In the genomic region with DNA sequence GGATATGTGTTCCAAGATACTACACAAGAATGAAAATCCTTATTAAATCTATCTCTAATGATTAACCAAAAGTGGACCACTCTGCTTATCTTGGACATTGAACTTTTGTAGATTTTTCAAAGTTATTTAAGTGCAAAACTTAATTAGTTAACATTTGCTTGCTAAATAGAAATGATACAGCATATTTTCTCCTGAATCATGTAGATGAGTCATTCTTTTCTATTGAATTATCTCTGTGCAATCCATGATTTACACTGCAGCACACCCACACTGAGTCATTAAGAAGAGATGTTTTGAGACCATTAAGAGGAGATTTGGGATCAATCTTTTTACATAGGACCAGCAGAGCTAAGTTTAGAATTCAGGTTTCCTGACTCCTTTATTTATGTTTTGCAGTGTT, we compare ENCODE assay signal across 10 cellular contexts.
DNase-seq lines count a peak whose midpoint lies in the region; ATAC-seq, FAIRE-seq and TF ChIP-seq lines count a peak whose summit lies in the region.
"Had no signal": no experiment of that assay in that cellular context is flagged by ENCODE, and none has a peak within 500 bp of the region (broad histone marks: within the 10 kb centered on the region; RNA-seq: fewer than 3 reads in every experiment).

No MANE protein-coding gene starts in this region.

- CTCF ChIA-PET in HEK293 (lab: Yijun Ruan, JAX), result interaction anchor here (0.6 kb wide), 2 partner anchors 530 to 740 kb away, joined by 4 to 5 read pairs; no protein-coding TSS in a partner anchor

- H3K9me3 ChIP-seq in HEK293 (ENCODE audit: control insufficient read depth, insufficient read depth, low read depth, low read length), result no peaks in the 10 kb centered on the region

- POLR2A ChIA-PET in HEK293 (lab: Yijun Ruan, JAX), result interaction anchor here (1.0 kb wide), 1 partner anchor 44 kb away, joined by 3 read pairs; the partner anchor contains the start of genes COX15 and CUTC

- no peak for ATAC-seq in GM19397 (IDR thresholded peaks at IDR 0.05; ENCODE audit: unreplicated experiment)
- ATAC-seq in GM19351 (IDR thresholded peaks at IDR 0.05; ENCODE audit: unreplicated experiment), result no peak

- peaks cover 13% of the 10 kb centered on the region for H3K4me1 ChIP-seq in HEK293 (ENCODE audit: control insufficient read depth, insufficient read depth, low read length)

- FAIRE-seq in TTC549 (lab: Jason Lieb, UNC), result peak; percentile 81

- DNase-seq in glomerular visceral epithelial cell (ENCODE audit: extremely low spot score) (peak; percentile 47), superior temporal gyrus (ENCODE audit: extremely low spot score) (peak; percentile 17), NCI-H1417 (lab: John Stamatoyannopoulos, UW) (no peak), NAMALWA (ENCODE audit: low spot score) (no peak)
- DNase-seq: activated CD4-positive, CD25-positive, alpha-beta regulatory T cell; NCI-H2081 treated with DMSO at 0.1 percent for 48 hours had no signal

- H3K27ac ChIP-seq in HEK293 (ENCODE audit: extremely low read depth, low read depth, low read length), result no peak overlapping the region

- TF ChIP-seq CTCF in HEK293 (tag by site-specific recombination; IDR thresholded peaks at IDR 0.05), result no peak

- no peak overlapping the region for H3K4me3 ChIP-seq in HEK293 (ENCODE audit: low read depth, low read length)

- no peaks in the 10 kb centered on the region for H3K36me3 ChIP-seq in HEK293 (ENCODE audit: control insufficient read depth in 2 of 2, insufficient read depth in 1 of 2, low read length in 2 of 2)

TF ChIP-seq in HEK293, 187 proteins besides CTCF, POLR2A, EP300 and RAD21 (continues in another document):
- TF ChIP-seq ZFP41 (tag by site-specific recombination; IDR thresholded peaks at IDR 0.05; ENCODE audit: borderline replicate concordance) (no peak), ZNF16 (tag by site-specific recombination; IDR thresholded peaks at IDR 0.05; ENCODE audit: low read depth) (no peak), ZNF677 (tag by site-specific recombination; IDR thresholded peaks at IDR 0.05) (no peak), ZNF660 (tag by site-specific recombination; IDR thresholded peaks at IDR 0.05) (peak; percentile 44; the same call in 1 of the 2 replicates), ZNF558 (tag by site-specific recombination; IDR thresholded peaks at IDR 0.05) (no peak), ZBTB48 (tag by site-specific recombination; IDR thresholded peaks at IDR 0.05) (no peak), ZNF621 (tag by site-specific recombination; IDR thresholded peaks at IDR 0.05) (no peak), ZNF18 (tag by site-specific recombination; IDR thresholded peaks at IDR 0.05) (no peak), ZNF121 (tag by site-specific recombination; IDR thresholded peaks at IDR 0.05) (no peak), ZNF184 (tag by site-specific recombination; IDR thresholded peaks at IDR 0.05) (peak; percentile 15; the same call in 1 of the 2 replicates), ZNF514 (tag by site-specific recombination; IDR thresholded peaks at IDR 0.05) (no peak), ZNF274 (IDR thresholded peaks at IDR 0.05; ENCODE audit: low read length) (no peak), ZNF274 (tag by site-specific recombination; IDR thresholded peaks at IDR 0.05; ENCODE audit: borderline replicate concordance) (no peak), ZNF549 (tag by site-specific recombination; IDR thresholded peaks at IDR 0.05) (no peak), ZFHX2 (tag by site-specific recombination; conservative IDR thresholded peaks at IDR 0.05) (0 out of 2 replicates have a peak, but pooled peaks have one; percentile 28), WT1 (tag by site-specific recombination; IDR thresholded peaks at IDR 0.05) (no peak), OSR2 (tag by site-specific recombination; IDR thresholded peaks at IDR 0.05) (no peak), SP7 (tag by site-specific recombination; IDR thresholded peaks at IDR 0.05) (peak; percentile 44; the same call in 1 of the 2 replicates), KLF10 (tag by site-specific recombination; IDR thresholded peaks at IDR 0.05) (peak; percentile 68), ZNF747 (tag by site-specific recombination; IDR thresholded peaks at IDR 0.05) (no peak), ZNF555 (tag by site-specific recombination; conservative IDR thresholded peaks at IDR 0.05) (no peak), ZBTB17 (tag by site-specific recombination; IDR thresholded peaks at IDR 0.05) (peak; percentile 28; the same call in 1 of the 2 replicates), ZSCAN16 (tag by site-specific recombination; IDR thresholded peaks at IDR 0.05) (no peak), YY2 (tag by site-specific recombination; IDR thresholded peaks at IDR 0.05) (no peak), ZNF169 (tag by site-specific recombination; IDR thresholded peaks at IDR 0.05) (no peak), MYNN (tag by site-specific recombination; IDR thresholded peaks at IDR 0.05; ENCODE audit: borderline replicate concordance) (no peak), TRIM28 (IDR thresholded peaks at IDR 0.05; ENCODE audit: borderline replicate concordance, low read length) (no peak), ZNF791 (tag by site-specific recombination; IDR thresholded peaks at IDR 0.05) (no peak)
- TF ChIP-seq, protein P1, sequence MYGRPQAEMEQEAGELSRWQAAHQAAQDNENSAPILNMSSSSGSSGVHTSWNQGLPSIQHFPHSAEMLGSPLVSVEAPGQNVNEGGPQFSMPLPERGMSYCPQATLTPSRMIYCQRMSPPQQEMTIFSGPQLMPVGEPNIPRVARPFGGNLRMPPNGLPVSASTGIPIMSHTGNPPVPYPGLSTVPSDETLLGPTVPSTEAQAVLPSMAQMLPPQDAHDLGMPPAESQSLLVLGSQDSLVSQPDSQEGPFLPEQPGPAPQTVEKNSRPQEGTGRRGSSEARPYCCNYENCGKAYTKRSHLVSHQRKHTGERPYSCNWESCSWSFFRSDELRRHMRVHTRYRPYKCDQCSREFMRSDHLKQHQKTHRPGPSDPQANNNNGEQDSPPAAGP (tag by site-specific recombination; IDR thresholded peaks at IDR 0.05), result no peak
- TF ChIP-seq, protein P2, sequence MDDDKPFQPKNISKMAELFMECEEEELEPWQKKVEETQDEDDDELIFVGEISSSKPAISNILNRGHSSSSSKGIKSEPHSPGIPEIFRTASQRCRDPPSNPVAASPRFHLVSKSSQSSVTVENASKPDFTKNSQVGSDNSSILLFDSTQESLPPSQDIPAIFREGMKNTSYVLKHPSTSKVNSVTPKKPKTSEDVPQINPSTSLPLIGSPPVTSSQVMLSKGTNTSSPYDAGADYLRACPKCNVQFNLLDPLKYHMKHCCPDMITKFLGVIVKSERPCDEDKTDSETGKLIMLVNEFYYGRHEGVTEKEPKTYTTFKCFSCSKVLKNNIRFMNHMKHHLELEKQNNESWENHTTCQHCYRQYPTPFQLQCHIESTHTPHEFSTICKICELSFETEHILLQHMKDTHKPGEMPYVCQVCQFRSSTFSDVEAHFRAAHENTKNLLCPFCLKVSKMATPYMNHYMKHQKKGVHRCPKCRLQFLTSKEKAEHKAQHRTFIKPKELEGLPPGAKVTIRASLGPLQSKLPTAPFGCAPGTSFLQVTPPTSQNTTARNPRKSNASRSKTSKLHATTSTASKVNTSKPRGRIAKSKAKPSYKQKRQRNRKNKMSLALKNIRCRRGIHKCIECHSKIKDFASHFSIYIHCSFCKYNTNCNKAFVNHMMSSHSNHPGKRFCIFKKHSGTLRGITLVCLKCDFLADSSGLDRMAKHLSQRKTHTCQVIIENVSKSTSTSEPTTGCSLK (tag by site-specific recombination; IDR thresholded peaks at IDR 0.05), result no peak
- TF ChIP-seq, protein P3, sequence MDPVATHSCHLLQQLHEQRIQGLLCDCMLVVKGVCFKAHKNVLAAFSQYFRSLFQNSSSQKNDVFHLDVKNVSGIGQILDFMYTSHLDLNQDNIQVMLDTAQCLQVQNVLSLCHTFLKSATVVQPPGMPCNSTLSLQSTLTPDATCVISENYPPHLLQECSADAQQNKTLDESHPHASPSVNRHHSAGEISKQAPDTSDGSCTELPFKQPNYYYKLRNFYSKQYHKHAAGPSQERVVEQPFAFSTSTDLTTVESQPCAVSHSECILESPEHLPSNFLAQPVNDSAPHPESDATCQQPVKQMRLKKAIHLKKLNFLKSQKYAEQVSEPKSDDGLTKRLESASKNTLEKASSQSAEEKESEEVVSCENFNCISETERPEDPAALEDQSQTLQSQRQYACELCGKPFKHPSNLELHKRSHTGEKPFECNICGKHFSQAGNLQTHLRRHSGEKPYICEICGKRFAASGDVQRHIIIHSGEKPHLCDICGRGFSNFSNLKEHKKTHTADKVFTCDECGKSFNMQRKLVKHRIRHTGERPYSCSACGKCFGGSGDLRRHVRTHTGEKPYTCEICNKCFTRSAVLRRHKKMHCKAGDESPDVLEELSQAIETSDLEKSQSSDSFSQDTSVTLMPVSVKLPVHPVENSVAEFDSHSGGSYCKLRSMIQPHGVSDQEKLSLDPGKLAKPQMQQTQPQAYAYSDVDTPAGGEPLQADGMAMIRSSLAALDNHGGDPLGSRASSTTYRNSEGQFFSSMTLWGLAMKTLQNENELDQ (tag by site-specific recombination; IDR thresholded peaks at IDR 0.05; ENCODE audit: low read depth), result no peak

Comparison
In these comparisons a context has a peak if more than half of its experiments do, and no peak if none do; other contexts are left out.
1. DNase-seq: peak in glomerular visceral epithelial cell (single experiment) and superior temporal gyrus (single experiment); none in NCI-H1417 (0 of 3) and NAMALWA (single experiment).